13 cellular contexts compared by ENCODE assay signal in genomic region chr12:9792961-9793617, GRCh38. TPM values are rescaled to one million over a fixed set of nuclear protein-coding genes. Genes with fewer than 3 reads are reported as not detected.
DNase-seq lines count a peak whose midpoint lies in the region; ATAC-seq, FAIRE-seq and TF ChIP-seq lines count a peak whose summit lies in the region.
"Had no signal": no experiment of that assay in that cellular context is flagged by ENCODE, and none has a peak within 500 bp of the region (broad histone marks: within the 10 kb centered on the region; RNA-seq: fewer than 3 reads in every experiment).

No MANE protein-coding gene starts in this region.

- H3K27ac Mint-ChIP-seq in stimulated activated naive B cell treated with anti-CD40 and anti-IgM and Interleukin-4, amounts not matched to agents 10 μg/mL and 1 μg/mL and 100 μg/mL, for 72 hours = peak overlapping the region; percentile 26

- intact Hi-C loops in PC-9 (cut with micrococcal nuclease; ENCODE audit: unreplicated experiment) = no loop called here

- TF ChIP-seq CTCF in PC-9 (conservative IDR thresholded peaks at IDR 0.05) = no peak
- TF ChIP-seq CTCF in brain microvascular endothelial cell (IDR thresholded peaks at IDR 0.05; ENCODE audit: low read depth, low read length, missing control alignments) = no peak

- no peak for FAIRE-seq in RCC 7860 (lab: Jason Lieb, UNC)
- FAIRE-seq: endometrium had no signal

- no peaks in the 10 kb centered on the region for H3K9me3 ChIP-seq in PC-9 (ENCODE audit: insufficient read depth, low read depth)
- H3K9me3 ChIP-seq: prostate gland had no signal

- no peaks in the 10 kb centered on the region for H3K27me3 ChIP-seq in PC-9 (ENCODE audit: insufficient read depth, low read depth)
- H3K27me3 ChIP-seq in brain microvascular endothelial cell (replicated peaks) = no peaks in the 10 kb centered on the region

- BruUV-seq in PC-9 (replicated peaks; lab: Mats Ljungman, UMichigan) = no TSS peak

- H3K4me3 Mint-ChIP-seq in activated T-cell treated with anti-CD3 and anti-CD28 coated beads, Interleukin-2, amount 50 U/mL, for 4 hours = peak overlapping the region; percentile 76
- no peak overlapping the region for H3K4me3 Mint-ChIP-seq in stimulated activated naive B cell treated with anti-CD40 and anti-IgM and Interleukin-4, amounts not matched to agents 10 μg/mL and 1 μg/mL and 100 μg/mL, for 72 hours

- peaks cover 48% of the 10 kb centered on the region for H3K4me1 ChIP-seq in PC-9 (replicated peaks; ENCODE audit: insufficient read depth)
- H3K4me1 ChIP-seq: prostate gland had no signal

- H3K9me3 Mint-ChIP-seq in activated T-cell treated with anti-CD3 and anti-CD28 coated beads, Interleukin-2, amount 50 U/mL, for 4 hours = peaks cover 4% of the 10 kb centered on the region
- peaks cover 2 to 5% of the 10 kb centered on the region in 2 donors for H3K9me3 Mint-ChIP-seq in stimulated activated naive B cell treated with anti-CD40 and anti-IgM and Interleukin-4, amounts not matched to agents 10 μg/mL and 1 μg/mL and 100 μg/mL, for 72 hours

- in situ Hi-C loops in brain microvascular endothelial cell (cut with HindIII; ENCODE audit: low pct_ligation_motif_present, low sequenced_read_pairs) = no loop called here

- no peaks in the 10 kb centered on the region for H4K20me1 ChIP-seq in PC-9 (ENCODE audit: insufficient read depth)

- no peaks in the 10 kb centered on the region for H3K36me3 ChIP-seq in PC-9 (ENCODE audit: low read depth)
- no peaks in the 10 kb centered on the region for H3K36me3 ChIP-seq in brain microvascular endothelial cell (replicated peaks)
- H3K36me3 ChIP-seq: prostate gland had no signal

- H3F3A ChIP-seq in PC-9 (ENCODE audit: insufficient read depth, low read depth) = peaks cover 17% of the 10 kb centered on the region

- no peak overlapping the region for H3K4me3 ChIP-seq in PC-9
- no peak overlapping the region for H3K4me3 ChIP-seq in brain microvascular endothelial cell (ENCODE audit: low read depth, low read length)
- H3K4me3 ChIP-seq: prostate gland had no signal

- POLR2A ChIA-PET in PC-9 (lab: Charles Lee; ENCODE audit: unreplicated experiment) = interaction anchor here (0.6 kb wide), 1 partner anchor 843 kb away, joined by 3 read pairs; the partner anchor contains the start of gene M6PR

- no peaks in the 10 kb centered on the region for H3K9me2 ChIP-seq in PC-9 (ENCODE audit: insufficient read depth)

- no peaks in the 10 kb centered on the region for H3K79me2 ChIP-seq in PC-9 (ENCODE audit: low read depth)

- peak in 1 of 2 donors; percentile 26 for ATAC-seq in activated T-cell treated with anti-CD3 and anti-CD28 coated beads, Interleukin-2, amount 50 U/mL, for 4 hours
- ATAC-seq in stimulated activated naive B cell treated with anti-CD40 and anti-IgM and Interleukin-4, amounts not matched to agents 10 μg/mL and 1 μg/mL and 100 μg/mL, for 72 hours (replicated peaks) = peak; percentile 39 to 55
- ATAC-seq in HG03280 (IDR thresholded peaks at IDR 0.05; ENCODE audit: unreplicated experiment) = no peak

- DNase-seq in activated T-cell treated with anti-CD3 and anti-CD28 coated beads, Interleukin-2, amount 50 U/mL, for 4 hours = no peak
- DNase-seq in activated T-cell treated with anti-CD3 and anti-CD28 coated beads for 4 hours (no peak), PC-9 (peak in 1 of 2 experiments; percentile 80), brain microvascular endothelial cell (peak; percentile 66), RCC 7860 (ENCODE audit: low spot score) (no peak)
- no peak for DNase-seq in stimulated activated naive B cell treated with anti-CD40 and anti-IgM and Interleukin-4, amounts not matched to agents 10 μg/mL and 1 μg/mL and 100 μg/mL, for 72 hours
- DNase-seq in stimulated activated CD4-positive, alpha-beta T cell treated with anti-CD3 and anti-CD28 coated beads, Interleukin-2, amount 100 ng/mL, for 24 hours = no peak
- DNase-seq: activated B cell treated with CpG ODN at 0.5 μM for 24 hours, midbrain, NCI-H2171 had no signal

- peak overlapping the region; percentile 17; the same call in 1 of the 2 replicates for H2AFZ ChIP-seq in PC-9

- H3K27ac ChIP-seq in PC-9 (peak overlapping the region; percentile 38), brain microvascular endothelial cell (peak overlapping the region; percentile 75)
- H3K27ac ChIP-seq: prostate gland had no signal

- CTCF ChIA-PET in PC-9 (lab: Charles Lee) = no interaction called here

- no peaks in the 10 kb centered on the region for H3K27me3 Mint-ChIP-seq in activated T-cell treated with anti-CD3 and anti-CD28 coated beads, Interleukin-2, amount 50 U/mL, for 4 hours (ENCODE audit: low read depth)
- H3K27me3 Mint-ChIP-seq in stimulated activated naive B cell treated with anti-CD40 and anti-IgM and Interleukin-4, amounts not matched to agents 10 μg/mL and 1 μg/mL and 100 μg/mL, for 72 hours = no peaks in the 10 kb centered on the region
- H3K27me3 Mint-ChIP-seq: activated B cell treated with CpG ODN at 0.5 μM for 24 hours had no signal

- peaks cover 69% of the 10 kb centered on the region for H3K4me1 Mint-ChIP-seq in activated T-cell treated with anti-CD3 and anti-CD28 coated beads, Interleukin-2, amount 50 U/mL, for 4 hours (ENCODE audit: low read depth)
- H3K4me1 Mint-ChIP-seq in stimulated activated naive B cell treated with anti-CD40 and anti-IgM and Interleukin-4, amounts not matched to agents 10 μg/mL and 1 μg/mL and 100 μg/mL, for 72 hours = peaks cover 31 to 60% of the 10 kb centered on the region in 2 donors

- H3K36me3 Mint-ChIP-seq in activated T-cell treated with anti-CD3 and anti-CD28 coated beads, Interleukin-2, amount 50 U/mL, for 4 hours (ENCODE audit: insufficient read depth) = no peaks in the 10 kb centered on the region
- H3K36me3 Mint-ChIP-seq in stimulated activated naive B cell treated with anti-CD40 and anti-IgM and Interleukin-4, amounts not matched to agents 10 μg/mL and 1 μg/mL and 100 μg/mL, for 72 hours = peaks cover 0 to 4% of the 10 kb centered on the region in 2 donors

- peak overlapping the region; percentile 42 for H3K4me2 ChIP-seq in PC-9

RNA-seq across cellular contexts. Expression of gene CD69, which starts 32.4 kb away (rescaled TPM):
- total RNA-seq in activated T-cell treated with anti-CD3 and anti-CD28 coated beads, Interleukin-2, amount 50 U/mL, for 4 hours = 100 to 1,000 TPM; 253 to 322 (median 318) TPM
- not detected in 2 replicates for total RNA-seq in PC-9 (2021)

RNA-seq across cellular contexts. Expression of gene KLRF1, which starts 34.2 kb away (rescaled TPM):
- not detected for total RNA-seq in activated T-cell treated with anti-CD3 and anti-CD28 coated beads, Interleukin-2, amount 50 U/mL, for 4 hours
- total RNA-seq in PC-9 (2021) = not detected in 2 replicates
- total RNA-seq: prostate gland had no signal

Comparison
In these comparisons a context has a peak if more than half of its experiments do, and no peak if none do; other contexts are left out.
1. RNA of gene CD69, which starts 32.4 kb away (total RNA-seq): 253 to 322 TPM in activated T-cell treated with anti-CD3 and anti-CD28 coated beads, Interleukin-2, amount 50 U/mL, for 4 hours; not detected in PC-9; every median in the first group is over 100 times any median in the second.